In genomic region chr6:166950443-166950821, GRCh38 we compare ENCODE assay signal across 8 cellular contexts. TPM values are rescaled to one million over a fixed set of nuclear protein-coding genes. Genes with fewer than 3 reads are reported as not detected.
DNase-seq lines count a peak whose midpoint lies in the region; ATAC-seq, FAIRE-seq and TF ChIP-seq lines count a peak whose summit lies in the region.

No MANE protein-coding gene starts in this region.

- H3K4me1 ChIP-seq in small intestine (ENCODE audit: control insufficient read depth in 2 of 2, insufficient read depth in 1 of 2, low read depth in 1 of 2, low read length in 1 of 2), result no peaks in the 10 kb centered on the region

- peak; percentile 98 for FAIRE-seq in GM19239 (lab: Jason Lieb, UNC)
- FAIRE-seq in small intestine (lab: Jason Lieb, UNC), result no peak

- TF ChIP-seq CTCF in CD14-positive monocyte (IDR thresholded peaks at IDR 0.05) (no peak), brain microvascular endothelial cell (IDR thresholded peaks at IDR 0.05; ENCODE audit: low read depth, low read length, missing control alignments) (no peak), chondrocyte (IDR thresholded peaks at IDR 0.05) (no peak)

- peak overlapping the region; percentile 80 to 85 for H3K27ac ChIP-seq in small intestine (ENCODE audit: low read depth in 1 of 2, low read length in 1 of 2)
- H3K27ac ChIP-seq in brain microvascular endothelial cell, result no peak overlapping the region

- peaks cover 56% of the 10 kb centered on the region for H3K4me1 Mint-ChIP-seq in CD14-positive monocyte
- H3K4me1 Mint-ChIP-seq in activated naive CD8-positive, alpha-beta T cell treated with anti-CD3 and anti-CD28 coated beads, Interleukin-2, amount 50 U/mL, for 24 hours, result peaks cover 56% of the 10 kb centered on the region
- H3K4me1 Mint-ChIP-seq in chondrocyte (ENCODE audit: low read depth), result peaks cover 3% of the 10 kb centered on the region

- WGBS in small intestine, 3 donors, result 75 to 84% (median 75%) methylated on average over 10 of the region's 10 CpGs

- H3K9me3 Mint-ChIP-seq in CD14-positive monocyte, result peaks cover 0 to 5% (median 0%) of the 10 kb centered on the region in 7 donors
- no peaks in the 10 kb centered on the region for H3K9me3 Mint-ChIP-seq in activated naive CD8-positive, alpha-beta T cell treated with anti-CD3 and anti-CD28 coated beads, Interleukin-2, amount 50 U/mL, for 24 hours
- H3K9me3 Mint-ChIP-seq in chondrocyte (ENCODE audit: low read depth), result no peaks in the 10 kb centered on the region

- in situ Hi-C loops in brain microvascular endothelial cell (cut with HindIII; ENCODE audit: low pct_ligation_motif_present, low sequenced_read_pairs), result no loop called here

- DNase-seq in CD14-positive monocyte (ENCODE audit: low spot score) (no peak), GM19239 (ENCODE audit: insufficient read length, low spot score) (no peak), small intestine (peak; percentile 14), kidney glomerular epithelial cell (lab: John Stamatoyannopoulos, UW) (no peak), brain microvascular endothelial cell (no peak), chondrocyte (ENCODE audit: low spot score) (no peak)
- peak; percentile 2 for DNase-seq in activated naive CD8-positive, alpha-beta T cell treated with anti-CD3 and anti-CD28 coated beads, Interleukin-2, amount 50 U/mL, for 24 hours

- intact Hi-C loops in CD14-positive monocyte (cut with micrococcal nuclease), result loop anchor here in 1 of 2 donors (10.0 kb wide), 1 partner anchor 326 kb away; the partner anchor contains the start of gene RPS6KA2

- no peaks in the 10 kb centered on the region for H3K9me3 ChIP-seq in small intestine (ENCODE audit: control insufficient read depth, low read depth)

- no peaks in the 10 kb centered on the region for H3K27me3 ChIP-seq in small intestine (ENCODE audit: control insufficient read depth in 2 of 2, insufficient read depth in 2 of 2, low read length in 2 of 2)
- no peaks in the 10 kb centered on the region for H3K27me3 ChIP-seq in brain microvascular endothelial cell (replicated peaks)

- peak overlapping the region; percentile 49 to 83 for H3K4me3 Mint-ChIP-seq in CD14-positive monocyte
- H3K4me3 Mint-ChIP-seq in activated naive CD8-positive, alpha-beta T cell treated with anti-CD3 and anti-CD28 coated beads, Interleukin-2, amount 50 U/mL, for 24 hours, result peak overlapping the region; percentile 63
- no peak overlapping the region for H3K4me3 Mint-ChIP-seq in chondrocyte (ENCODE audit: unreplicated experiment)

- H3K36me3 Mint-ChIP-seq in CD14-positive monocyte (peaks cover 73 to 93% of the 10 kb centered on the region in 2 donors), chondrocyte (ENCODE audit: low read depth) (peaks cover 7% of the 10 kb centered on the region)
- peaks cover 25% of the 10 kb centered on the region for H3K36me3 Mint-ChIP-seq in activated naive CD8-positive, alpha-beta T cell treated with anti-CD3 and anti-CD28 coated beads, Interleukin-2, amount 50 U/mL, for 24 hours (ENCODE audit: low read depth)

- H3K27me3 Mint-ChIP-seq in CD14-positive monocyte (ENCODE audit: low read depth in 3 of 3) (no peaks in the 10 kb centered on the region), chondrocyte (ENCODE audit: low read depth) (no peaks in the 10 kb centered on the region)
- H3K27me3 Mint-ChIP-seq in activated naive CD8-positive, alpha-beta T cell treated with anti-CD3 and anti-CD28 coated beads, Interleukin-2, amount 50 U/mL, for 24 hours, result no peaks in the 10 kb centered on the region

- ATAC-seq in HG03159 (IDR thresholded peaks at IDR 0.05; ENCODE audit: unreplicated experiment), result peak; percentile 45
- no peak for ATAC-seq in activated naive CD8-positive, alpha-beta T cell treated with anti-CD3 and anti-CD28 coated beads, Interleukin-2, amount 50 U/mL, for 24 hours

- H3K4me3 ChIP-seq in small intestine (ENCODE audit: low read depth in 1 of 2, low read length in 2 of 2) (no peak overlapping the region), brain microvascular endothelial cell (ENCODE audit: low read depth, low read length) (no peak overlapping the region)

- H3K36me3 ChIP-seq in small intestine (ENCODE audit: control insufficient read depth in 2 of 2, insufficient read depth in 2 of 2, low read length in 2 of 2), result peaks cover 2 to 3% of the 10 kb centered on the region in 2 donors
- peaks cover 2% of the 10 kb centered on the region for H3K36me3 ChIP-seq in brain microvascular endothelial cell (replicated peaks)

- H3K27ac Mint-ChIP-seq in CD14-positive monocyte, result peak overlapping the region; percentile 88 to 95 (median 91)
- H3K27ac Mint-ChIP-seq in activated naive CD8-positive, alpha-beta T cell treated with anti-CD3 and anti-CD28 coated beads, Interleukin-2, amount 50 U/mL, for 24 hours, result peak overlapping the region; percentile 76
- H3K27ac Mint-ChIP-seq in chondrocyte (ENCODE audit: unreplicated experiment), result no peak overlapping the region

RNA-seq across cellular contexts. Expression of gene RNASET2, which starts 5.9 kb away (rescaled TPM):
- polyA plus RNA-seq in CD14-positive monocyte, result 100 to 1,000 TPM; 493 to 562 TPM
- polyA plus RNA-seq in small intestine, result 10 to 100 TPM; 25.7 to 41.9 (median 41.3) TPM
- total RNA-seq in chondrocyte, result 27.0 to 29.4 TPM (median 27.1 TPM) in 3 replicates

RNA-seq across cellular contexts. Expression of gene CEP43, which starts 48.8 kb away (rescaled TPM):
- polyA plus RNA-seq in CD14-positive monocyte (1 to 10 TPM; 3.8 to 7.1 TPM), small intestine (10 to 100 TPM in 2 of 3 donors, 1 to 10 TPM in 1; 8.4 to 23.5 (median 13.2) TPM)
- 11.7 to 15.4 TPM (median 11.7 TPM) in 3 replicates for total RNA-seq in chondrocyte

Comparison
In these comparisons a context has a peak if more than half of its experiments do, and no peak if none do; other contexts are left out.
1. DNase-seq: peak in activated naive CD8-positive, alpha-beta T cell treated with anti-CD3 and anti-CD28 coated beads, Interleukin-2, amount 50 U/mL, for 24 hours (single experiment) and small intestine (single experiment); none in CD14-positive monocyte (single experiment), GM19239 (single experiment), kidney glomerular epithelial cell (single experiment), brain microvascular endothelial cell (single experiment) and chondrocyte (single experiment).
2. RNA of gene RNASET2, which starts 5.9 kb away (polyA plus RNA-seq): 493 to 562 TPM in CD14-positive monocyte; 25.7 to 41.9 TPM in small intestine; every median in the first group is over 10 times any median in the second.